In genomic region chr19:38733493-38734175, GRCh38 we compare ENCODE assay signal across 10 cellular contexts. TPM values are rescaled to one million over a fixed set of nuclear protein-coding genes. Genes with fewer than 3 reads are reported as not detected.
DNase-seq lines count a peak whose midpoint lies in the region; ATAC-seq, FAIRE-seq and TF ChIP-seq lines count a peak whose summit lies in the region.
"Had no signal": no experiment of that assay in that cellular context is flagged by ENCODE, and none has a peak within 500 bp of the region (broad histone marks: within the 10 kb centered on the region; RNA-seq: fewer than 3 reads in every experiment).

No MANE protein-coding gene starts in this region.

- peak overlapping the region in 2 of 3 donors; percentile 13 to 59 for H3K4me3 Mint-ChIP-seq in T-cell

- TF ChIP-seq CTCF in gastroesophageal sphincter (IDR thresholded peaks at IDR 0.05) = no peak
- TF ChIP-seq CTCF in spleen (IDR thresholded peaks at IDR 0.05 in 8 of 11, conservative IDR thresholded peaks at IDR 0.05 in 3 of 11) = no peak

- H3K4me3 ChIP-seq in GM23248 (no peak overlapping the region), gastroesophageal sphincter (no peak overlapping the region), spleen (peak overlapping the region in 2 of 8 donors; percentile 46 to 79)

- intact Hi-C loops in spleen (cut with DNase I; ENCODE audit: low total_unique reads) = no loop called here

- CTCF ChIA-PET in T-cell (lab: Charles Lee) = interaction anchor here (0.7 to 2.8 kb wide), 2 partner anchors 197 to 208 kb away, joined by 3 to 9 read pairs; partner anchors contain the start of genes MRPS12 (in 1 of the 2) and SARS2 (in 1 of the 2)

- ATAC-seq in T-cell (replicated peaks in 1 of 4) = no peak
- ATAC-seq in gastroesophageal sphincter = no peak
- ATAC-seq in HG03460 (IDR thresholded peaks at IDR 0.05; ENCODE audit: unreplicated experiment) = no peak
- ATAC-seq in GM21576 (IDR thresholded peaks at IDR 0.05; ENCODE audit: unreplicated experiment) = no peak

- peak overlapping the region; percentile 88 to 90 for H3K27ac Mint-ChIP-seq in T-cell

- in situ Hi-C loops in GM23248 (cut with MboI) = no loop called here

- H3K27ac ChIP-seq in GM23248 = peak overlapping the region; percentile 40
- H3K27ac ChIP-seq in gastroesophageal sphincter = peak overlapping the region in 3 of 4 donors; percentile 67 to 80 (median 77)
- peak overlapping the region; percentile 74 to 88 (median 83) for H3K27ac ChIP-seq in spleen

- H3K27me3 Mint-ChIP-seq in T-cell = no peaks in the 10 kb centered on the region

- peaks cover 6% of the 10 kb centered on the region for H3K36me3 Mint-ChIP-seq in T-cell

- H3K9me2 ChIP-seq in GM23248 (ENCODE audit: insufficient read depth) = no peaks in the 10 kb centered on the region

- no peak overlapping the region for H2AFZ ChIP-seq in GM23248

- no peak for TF ChIP-seq EP300 in gastroesophageal sphincter (IDR thresholded peaks at IDR 0.05)

- H3K4me2 ChIP-seq in GM23248 (ENCODE audit: unreplicated experiment) = no peak overlapping the region

- H3K36me3 ChIP-seq in GM23248 (ENCODE audit: low read depth) (peaks cover 17% of the 10 kb centered on the region; the same call in 1 of the 2 replicates), gastroesophageal sphincter (peaks cover 0 to 32% of the 10 kb centered on the region in 2 donors), spleen (peaks cover 0 to 41% (median 26%) of the 10 kb centered on the region in 6 donors)

- H3K4me1 ChIP-seq in GM23248 (ENCODE audit: insufficient read depth) (no peaks in the 10 kb centered on the region), gastroesophageal sphincter (peaks cover 0 to 61% (median 3%) of the 10 kb centered on the region in 3 donors), spleen (peaks cover 25 to 88% (median 77%) of the 10 kb centered on the region in 6 donors)

- POLR2A ChIA-PET in T-cell (lab: Charles Lee) = no interaction called here

- TF ChIP-seq POLR2A in gastroesophageal sphincter (IDR thresholded peaks at IDR 0.05) = no peak
- TF ChIP-seq POLR2A in spleen (IDR thresholded peaks at IDR 0.05) = no peak
- no peak for TF ChIP-seq POLR2A in GM12892 (IDR thresholded peaks at IDR 0.05; ENCODE audit: low read depth, low read length)

- WGBS in GM23248 (ENCODE audit: low coverage in 1 of 2, low lambda C conversion rate in 2 of 2, missing lambda C conversion rate in 2 of 2), 2 experiments = 71 to 78% methylated on average over 6 of the region's 6 CpGs
- 60% methylated on average over 3 of the region's 6 CpGs; no CpG with 5 or more reads in 1 of the 2 donors for WGBS in gastroesophageal sphincter (ENCODE audit: low coverage in 1 of 2), 2 donors
- 38 to 61% (median 57%) methylated on average over 6 of the region's 6 CpGs for WGBS in spleen, 5 donors

- no peak for FAIRE-seq in GM12892 (lab: Jason Lieb, UNC)

- H4K20me1 ChIP-seq in GM23248 (ENCODE audit: insufficient read depth) = no peaks in the 10 kb centered on the region

- peaks cover 43% of the 10 kb centered on the region for H3F3A ChIP-seq in GM23248 (ENCODE audit: insufficient read depth)

- H3K27me3 ChIP-seq in GM23248 (replicated peaks; ENCODE audit: insufficient read depth) = no peaks in the 10 kb centered on the region
- H3K27me3 ChIP-seq in gastroesophageal sphincter = no peaks in the 10 kb centered on the region
- H3K27me3 ChIP-seq in spleen (replicated peaks in 1 of 7) = peaks cover 0 to 15% (median 0%) of the 10 kb centered on the region in 7 donors

- H3K9me3 Mint-ChIP-seq in T-cell = no peaks in the 10 kb centered on the region
- H3K9me3 Mint-ChIP-seq: activated T-cell treated with anti-CD3 and anti-CD28 coated beads, Interleukin-2, amount 50 U/mL, for 4 hours had no signal

- H3K4me1 Mint-ChIP-seq in T-cell = peaks cover 43 to 57% (median 48%) of the 10 kb centered on the region in 3 donors

- H3K79me2 ChIP-seq in GM23248 (ENCODE audit: insufficient read depth) = no peaks in the 10 kb centered on the region

- H3K9me3 ChIP-seq in GM23248 (ENCODE audit: low read depth) (no peaks in the 10 kb centered on the region), gastroesophageal sphincter (no peaks in the 10 kb centered on the region), spleen (no peaks in the 10 kb centered on the region)

- DNase-seq in GM23248 (peak; percentile 55), T-cell (no peak), spleen (no peak), kidney glomerular epithelial cell (lab: John Stamatoyannopoulos, UW) (no peak), GM12892 (ENCODE audit: insufficient read length) (no peak)
- DNase-seq: activated T-cell treated with anti-CD3 and anti-CD28 coated beads, Interleukin-2, amount 50 U/mL, for 4 hours; NCI-H187 treated with DMSO at 0.1 percent for 48 hours had no signal

- H3K9ac ChIP-seq in GM23248 = no peak overlapping the region

RNA-seq across cellular contexts. Expression of gene CAPN12, which starts 10.6 kb away (rescaled TPM):
- total RNA-seq in GM23248 (2014; rRNA removed; shearing (Covaris generic)) = 0.11 and 0.89 TPM in 2 replicates
- polyA plus RNA-seq in GM23248 (2016; fragmentation: Nextera tagmentation; extraction: Ambion mirVana) (0.21 and 0.30 TPM in 2 replicates), spleen (10 to 100 TPM; 15.2 to 33.3 (median 29.1) TPM)
- total RNA-seq in T-cell (10 to 100 TPM in 2 of 5 donors, 1 to 10 TPM in 3; 2.5 to 13.8 (median 8.8) TPM), gastroesophageal sphincter (1 to 10 TPM in 2 of 4 donors, under 1 TPM in 1, not detected in 1; 0.93 to 2.2 (median 1.1) TPM), spleen (10 to 100 TPM in 5 of 7 donors, 1 to 10 TPM in 2; 9.0 to 25.6 (median 12.6) TPM)
- polyA plus RNA-seq in GM12892 (2012; ENCODE audit: missing spikeins) = 5.8 TPM

RNA-seq across cellular contexts. Expression of gene LGALS7, which starts 39.7 kb away (rescaled TPM):
- not detected in 2 replicates for total RNA-seq in GM23248 (2014; rRNA removed; shearing (Covaris generic))
- polyA plus RNA-seq in GM23248 (2016; fragmentation: Nextera tagmentation; extraction: Ambion mirVana) (not detected in 2 replicates), spleen (1 to 10 TPM in 2 of 3 donors, under 1 TPM in 1; 0.52 to 7.4 (median 5.1) TPM)
- total RNA-seq in T-cell (not detected), gastroesophageal sphincter (10 to 100 TPM in 1 of 4 donors, not detected in 3; 25.8 TPM), spleen (1 to 10 TPM in 1 of 7 donors, not detected in 6; 4.4 TPM)
- polyA plus RNA-seq in GM12892 (2012; ENCODE audit: missing spikeins) = not detected
- total RNA-seq: activated T-cell treated with anti-CD3 and anti-CD28 coated beads, Interleukin-2, amount 50 U/mL, for 4 hours had no signal

RNA-seq across cellular contexts. Expression of gene LGALS7B, which starts 55.4 kb away (rescaled TPM):
- total RNA-seq in GM23248 (2014; rRNA removed; shearing (Covaris generic)) = not detected in 2 replicates
- polyA plus RNA-seq in GM23248 (2016; fragmentation: Nextera tagmentation; extraction: Ambion mirVana) = not detected in 2 replicates
- total RNA-seq in T-cell = not detected
- 10 to 100 TPM in 1 of 4 donors, 1 to 10 TPM in 2, not detected in 1; 2.1 to 58.4 (median 9.8) TPM for total RNA-seq in gastroesophageal sphincter
- 10 to 100 TPM in 2 of 7 donors, 1 to 10 TPM in 2, not detected in 3; 1.1 to 60.3 (median 17.5) TPM for total RNA-seq in spleen
- polyA plus RNA-seq in spleen = 100 to 1,000 TPM in 2 of 3 donors, 1 to 10 TPM in 1; 1.1 to 167 (median 116) TPM
- polyA plus RNA-seq in GM12892 (2012; ENCODE audit: missing spikeins) = not detected
- total RNA-seq: activated T-cell treated with anti-CD3 and anti-CD28 coated beads, Interleukin-2, amount 50 U/mL, for 4 hours had no signal
